22 cellular contexts compared by ENCODE assay signal in the genomic region with DNA sequence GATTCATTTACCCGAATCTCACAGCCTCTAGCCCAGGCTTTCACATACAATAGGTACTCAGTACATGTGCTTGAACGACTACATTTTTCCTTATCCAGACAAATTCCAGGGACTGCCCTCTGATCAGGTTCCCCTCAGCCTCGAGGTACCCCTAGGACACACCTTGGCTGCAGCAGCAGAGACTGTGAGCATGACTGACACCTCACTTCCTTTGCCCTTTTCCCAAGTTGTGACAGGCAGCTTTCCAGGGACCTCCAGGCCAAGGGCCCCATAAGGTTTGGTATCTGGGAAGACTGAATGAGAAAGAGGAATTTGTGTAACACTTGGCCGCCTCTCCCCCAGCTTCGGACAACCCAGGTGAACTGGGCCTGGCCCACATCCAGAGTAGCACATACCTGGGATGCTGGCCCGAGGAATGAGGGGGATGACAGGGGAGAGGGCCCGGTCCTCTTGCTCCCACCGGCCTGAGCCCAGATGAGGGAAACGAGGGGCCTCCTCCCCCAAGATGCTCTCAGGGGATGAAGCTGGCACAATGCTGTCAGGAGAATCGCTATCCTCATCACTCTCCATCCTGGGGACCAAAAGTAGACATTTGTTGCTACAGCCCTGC. TPM values are rescaled to one million over a fixed set of nuclear protein-coding genes. Genes with fewer than 3 reads are reported as not detected.
"Had no signal": no experiment of that assay in that cellular context is flagged by ENCODE, and none has a peak within 500 bp of the region (broad histone marks: within the 10 kb centered on the region; RNA-seq: fewer than 3 reads in every experiment).

No MANE protein-coding gene starts in this region.

- DNase-seq: activated CD4-positive, alpha-beta T cell treated with anti-CD3 and anti-CD28 coated beads for 1 hour; activated CD4-positive, alpha-beta T cell treated with anti-CD3 and anti-CD28 coated beads, Interleukin-2, amount 50 U/mL, for 1 hour; activated CD8-positive, alpha-beta memory T cell treated with anti-CD3 and anti-CD28 coated beads for 24 hours; activated effector memory CD4-positive, alpha-beta T cell treated with anti-CD3 and anti-CD28 coated beads, Interleukin-2, amount 50 U/mL, for 16 hours; activated naive CD4-positive, alpha-beta T cell treated with anti-CD3 and anti-CD28 coated beads, Interleukin-2, amount 10 ng/mL, durations not matched to agents 7 days and 5 days; amygdala; glutamatergic neuron; left ventricle myocardium superior; right cardiac atrium; stimulated activated CD4-positive, alpha-beta T cell treated with anti-CD3 and anti-CD28 coated beads, Interleukin-12 subunit alpha, Interleukin-12 subunit beta, amount 100 ng/mL, for 4 hours; stimulated activated CD4-positive, alpha-beta T cell treated with anti-CD3 and anti-CD28 coated beads, Interleukin-2, amount 100 ng/mL, for 24 hours; testis; uterus had no signal

- H3K4me1 Mint-ChIP-seq: stimulated activated effector memory CD8-positive, alpha-beta T cell treated with anti-CD3 and anti-CD28 coated beads, Interleukin-12 subunit alpha, Interleukin-12 subunit beta, amount 100 ng/mL, for 72 hours had no signal

- H3K27me3 Mint-ChIP-seq: activated naive CD4-positive, alpha-beta T cell treated with anti-CD3 and anti-CD28 coated beads, Interleukin-2, amount 10 ng/mL, durations not matched to agents 7 days and 5 days; natural killer cell treated with Interleukin-12 subunit alpha and Interleukin-12 subunit beta and Interleukin-15 and Interleukin-18, amount 100 ng/mL, for 72 hours had no signal

- H3K4me3 ChIP-seq: coronary artery, esophagus muscularis mucosa, hepatocyte, testis, uterus had no signal

- ATAC-seq: left ventricle myocardium superior; natural killer cell treated with Interleukin-12 subunit alpha and Interleukin-12 subunit beta and Interleukin-15 and Interleukin-18, amount 100 ng/mL, for 72 hours; right cardiac atrium; stimulated activated effector memory CD8-positive, alpha-beta T cell treated with anti-CD3 and anti-CD28 coated beads, Interleukin-12 subunit alpha, Interleukin-12 subunit beta, amount 100 ng/mL, for 72 hours had no signal

- H3K4me3 Mint-ChIP-seq: activated naive CD4-positive, alpha-beta T cell treated with anti-CD3 and anti-CD28 coated beads, Interleukin-2, amount 10 ng/mL, durations not matched to agents 7 days and 5 days; natural killer cell treated with Interleukin-12 subunit alpha and Interleukin-12 subunit beta and Interleukin-15 and Interleukin-18, amount 100 ng/mL, for 72 hours; stimulated activated effector memory CD8-positive, alpha-beta T cell treated with anti-CD3 and anti-CD28 coated beads, Interleukin-12 subunit alpha, Interleukin-12 subunit beta, amount 100 ng/mL, for 72 hours had no signal

- H3K27ac Mint-ChIP-seq: natural killer cell treated with Interleukin-12 subunit alpha and Interleukin-12 subunit beta and Interleukin-15 and Interleukin-18, amount 100 ng/mL, for 72 hours had no signal

- H3K36me3 ChIP-seq: uterus had no signal

- H3K27me3 ChIP-seq: esophagus muscularis mucosa, hepatocyte, testis, uterus had no signal

- H3K9me3 Mint-ChIP-seq: activated naive CD4-positive, alpha-beta T cell treated with anti-CD3 and anti-CD28 coated beads, Interleukin-2, amount 10 ng/mL, durations not matched to agents 7 days and 5 days; natural killer cell treated with Interleukin-12 subunit alpha and Interleukin-12 subunit beta and Interleukin-15 and Interleukin-18, amount 100 ng/mL, for 72 hours; stimulated activated effector memory CD8-positive, alpha-beta T cell treated with anti-CD3 and anti-CD28 coated beads, Interleukin-12 subunit alpha, Interleukin-12 subunit beta, amount 100 ng/mL, for 72 hours had no signal

RNA-seq across cellular contexts. Expression of a gene that starts 50.6 kb away (rescaled TPM):
- total RNA-seq: bronchial epithelial cell; esophagus muscularis mucosa; frontal cortex; hepatocyte; left ventricle myocardium superior; natural killer cell treated with Interleukin-12 subunit alpha and Interleukin-12 subunit beta and Interleukin-15 and Interleukin-18, amount 100 ng/mL, for 72 hours; pulmonary artery endothelial cell; right cardiac atrium; skeletal muscle tissue; uterus had no signal
